Comparison of ENCODE assay signal across 10 cellular contexts in genomic region chr4:11543710-11544109, GRCh38.
DNase-seq lines count a peak whose midpoint lies in the region; ATAC-seq, FAIRE-seq and TF ChIP-seq lines count a peak whose summit lies in the region.
"Had no signal": no experiment of that assay in that cellular context is flagged by ENCODE, and none has a peak within 500 bp of the region (broad histone marks: within the 10 kb centered on the region; RNA-seq: fewer than 3 reads in every experiment).

No MANE protein-coding gene starts in this region.

- H3K9me3 ChIP-seq in adrenal gland (replicated peaks in 1 of 3) (no peaks in the 10 kb centered on the region), right cardiac atrium (ENCODE audit: control insufficient read depth, low read length) (no peaks in the 10 kb centered on the region), small intestine (ENCODE audit: control insufficient read depth, low read depth) (no peaks in the 10 kb centered on the region), OCI-LY7 (ENCODE audit: low read length) (no peaks in the 10 kb centered on the region)
- H3K9me3 ChIP-seq: colonic mucosa had no signal

- no peaks in the 10 kb centered on the region for H3K36me3 ChIP-seq in adrenal gland (replicated peaks in 1 of 2)
- H3K36me3 ChIP-seq in small intestine (ENCODE audit: control insufficient read depth in 2 of 2, insufficient read depth in 2 of 2, low read length in 2 of 2) = no peaks in the 10 kb centered on the region
- H3K36me3 ChIP-seq in OCI-LY7 (ENCODE audit: insufficient read depth, low read length) = no peaks in the 10 kb centered on the region
- H3K36me3 ChIP-seq: colonic mucosa had no signal

- H3K27me3 ChIP-seq in adrenal gland (no peaks in the 10 kb centered on the region), right cardiac atrium (ENCODE audit: control insufficient read depth, insufficient read depth) (no peaks in the 10 kb centered on the region), small intestine (ENCODE audit: control insufficient read depth in 2 of 2, insufficient read depth in 2 of 2, low read length in 2 of 2) (no peaks in the 10 kb centered on the region)
- H3K27me3 ChIP-seq: colonic mucosa had no signal

- no peaks in the 10 kb centered on the region for H3K79me2 ChIP-seq in OCI-LY7 (ENCODE audit: insufficient read depth, low read depth, low read length)
- H3K79me2 ChIP-seq: parathyroid adenoma had no signal

- DNase-seq in HT1080 (ENCODE audit: low read depth) (peak; percentile 68), adrenal gland (peak; percentile 14 to 58 (median 48)), right cardiac atrium (no peak), small intestine (peak; percentile 89), globus pallidus (ENCODE audit: low spot score) (no peak), OCI-LY7 (ENCODE audit: low spot score) (no peak)
- DNase-seq in effector CD8-positive, alpha-beta T cell (lab: John Stamatoyannopoulos, UW) = no peak
- DNase-seq: colonic mucosa, NCI-H146 had no signal

- no peaks in the 10 kb centered on the region for H3K9me2 ChIP-seq in OCI-LY7 (ENCODE audit: insufficient read depth, low read length)

- FAIRE-seq in small intestine (lab: Jason Lieb, UNC) = peak; percentile 91

- no TSS peak for BruUV-seq in OCI-LY7 (replicated peaks; lab: Mats Ljungman, UMichigan)

- ATAC-seq in right cardiac atrium = peak; percentile 72 to 85

- no peak overlapping the region for H3K4me2 ChIP-seq in OCI-LY7 (ENCODE audit: low read length)

- H3K4me3 ChIP-seq in adrenal gland = no peak overlapping the region
- H3K4me3 ChIP-seq in right cardiac atrium (ENCODE audit: low read length) = no peak overlapping the region
- no peak overlapping the region for H3K4me3 ChIP-seq in small intestine (ENCODE audit: low read depth in 1 of 2, low read length in 2 of 2)
- H3K4me3 ChIP-seq in OCI-LY7 (ENCODE audit: low read depth, low read length, poor library complexity, severe bottlenecking) = no peak overlapping the region
- H3K4me3 ChIP-seq: colonic mucosa had no signal

- H3K27ac ChIP-seq in adrenal gland (peak overlapping the region in 3 of 5 donors; percentile 28 to 64 (median 36)), right cardiac atrium (ENCODE audit: low read length) (peak overlapping the region; percentile 37), small intestine (ENCODE audit: low read depth in 1 of 2, low read length in 1 of 2) (peak overlapping the region; percentile 4 to 66), OCI-LY7 (ENCODE audit: low read depth, low read length, poor library complexity, severe bottlenecking) (no peak overlapping the region)
- H3K27ac ChIP-seq: colonic mucosa, parathyroid adenoma had no signal

- TF ChIP-seq CTCF in adrenal gland (IDR thresholded peaks at IDR 0.05) (no peak), OCI-LY7 (conservative IDR thresholded peaks at IDR 0.05; ENCODE audit: low read length) (no peak)

- intact Hi-C loops in adrenal gland (cut with DNase I) (no loop called here), right cardiac atrium (cut with DNase I) (no loop called here), OCI-LY7 (cut with micrococcal nuclease; ENCODE audit: unreplicated experiment) (no loop called here)

- H4K20me1 ChIP-seq in OCI-LY7 (ENCODE audit: insufficient read depth, low read length) = no peaks in the 10 kb centered on the region

- 4 to 10% (median 5%) methylated on average over 2 of the region's 2 CpGs for WGBS in adrenal gland, 4 donors
- 10% methylated on average over 2 of the region's 2 CpGs for WGBS in right cardiac atrium
- 7 to 26% (median 18%) methylated on average over 2 of the region's 2 CpGs for WGBS in small intestine, 3 donors

- peaks cover 4 to 13% of the 10 kb centered on the region in 2 donors for H3K4me1 ChIP-seq in adrenal gland (replicated peaks in 1 of 2)
- peaks cover 6% of the 10 kb centered on the region for H3K4me1 ChIP-seq in right cardiac atrium (ENCODE audit: control insufficient read depth, insufficient read depth, low read length)
- peaks cover 3 to 5% of the 10 kb centered on the region in 2 donors for H3K4me1 ChIP-seq in small intestine (ENCODE audit: control insufficient read depth in 2 of 2, insufficient read depth in 1 of 2, low read depth in 1 of 2, low read length in 1 of 2)
- H3K4me1 ChIP-seq in OCI-LY7 (ENCODE audit: insufficient read depth, low read length, poor library complexity, severe bottlenecking) = no peaks in the 10 kb centered on the region
- H3K4me1 ChIP-seq: colonic mucosa, parathyroid adenoma had no signal

- TF ChIP-seq POLR2A in adrenal gland (IDR thresholded peaks at IDR 0.05) = no peak

- H2AFZ ChIP-seq in OCI-LY7 (ENCODE audit: low read length) = no peak overlapping the region
- H2AFZ ChIP-seq: parathyroid adenoma had no signal

- CTCF ChIA-PET in OCI-LY7 (lab: Charles Lee; ENCODE audit: unreplicated experiment) = no interaction called here

- POLR2A ChIA-PET in OCI-LY7 (lab: Charles Lee) = no interaction called here

Comparison
In these comparisons a context has a peak if more than half of its experiments do, and no peak if none do; other contexts are left out.
1. DNase-seq: peak in HT1080 (single experiment), adrenal gland (7 of 7) and small intestine (single experiment); none in right cardiac atrium (0 of 3), globus pallidus (single experiment), OCI-LY7 (single experiment) and effector CD8-positive, alpha-beta T cell (single experiment).